11 cellular contexts compared by ENCODE assay signal in the genomic region with DNA sequence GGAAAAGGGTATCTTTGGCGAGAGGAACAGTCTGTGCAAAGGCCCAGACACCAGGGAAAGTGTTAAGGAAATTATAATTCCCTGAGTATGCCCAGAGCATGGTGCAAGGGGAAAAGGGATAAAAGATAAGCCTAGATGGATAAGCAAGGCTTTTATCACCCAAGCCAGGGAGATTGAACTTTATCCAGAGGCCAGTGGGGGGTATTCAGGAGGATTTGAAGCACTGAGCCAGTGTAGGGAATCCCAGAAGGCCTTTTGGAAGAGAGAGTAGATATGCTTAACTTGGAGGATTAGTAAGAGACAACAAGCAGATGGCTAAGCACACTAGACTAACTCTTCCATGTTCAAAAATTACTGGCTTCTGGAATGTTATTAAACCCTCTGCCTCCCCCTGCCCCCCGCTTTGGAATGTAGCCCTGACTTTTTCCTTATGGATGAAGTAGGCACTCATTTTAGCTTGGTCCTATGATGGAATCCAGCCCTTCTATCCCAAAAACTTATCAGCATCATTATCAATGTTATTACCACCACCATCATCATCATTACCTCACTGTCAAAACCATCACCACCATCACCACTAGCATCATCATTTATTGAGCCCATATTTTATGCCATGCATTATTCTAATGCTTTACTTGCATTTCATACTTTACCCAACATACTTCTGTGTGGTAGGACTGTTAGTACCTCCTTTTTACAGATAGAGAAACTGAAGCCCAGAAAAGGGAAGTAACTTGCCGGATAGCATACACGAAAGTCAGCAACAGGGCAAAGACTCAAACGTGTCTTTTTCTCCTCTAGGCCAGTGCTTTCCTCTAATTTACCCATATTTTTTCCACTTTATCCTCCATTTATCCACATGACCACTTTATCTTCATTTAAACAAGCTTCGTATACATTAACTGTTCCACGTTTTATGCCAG.
DNase-seq lines count a peak whose midpoint lies in the region; ATAC-seq lines count a peak whose summit lies in the region.
"Had no signal": no experiment of that assay in that cellular context is flagged by ENCODE, and none has a peak within 500 bp of the region (broad histone marks: within the 10 kb centered on the region; RNA-seq: fewer than 3 reads in every experiment).

No MANE protein-coding gene starts in this region.

- H3K36me3 Mint-ChIP-seq in activated naive CD4-positive, alpha-beta T cell treated with anti-CD3 and anti-CD28 coated beads, Interleukin-2, amount 50 U/mL, for 72 hours, result no peaks in the 10 kb centered on the region

- peak; percentile 82 for ATAC-seq in GM18498 (IDR thresholded peaks at IDR 0.05; ENCODE audit: unreplicated experiment)
- peak; percentile 72 for ATAC-seq in GM21367 (IDR thresholded peaks at IDR 0.05; ENCODE audit: unreplicated experiment)
- ATAC-seq in HG03097 (IDR thresholded peaks at IDR 0.05; ENCODE audit: low FRiP score, unreplicated experiment), result peak; percentile 57
- ATAC-seq in activated naive CD4-positive, alpha-beta T cell treated with anti-CD3 and anti-CD28 coated beads, Interleukin-2, amount 50 U/mL, for 72 hours, result no peak

- H3K27ac Mint-ChIP-seq in activated naive CD4-positive, alpha-beta T cell treated with anti-CD3 and anti-CD28 coated beads, Interleukin-2, amount 50 U/mL, for 72 hours, result no peak overlapping the region

- H3K9me3 Mint-ChIP-seq in activated naive CD4-positive, alpha-beta T cell treated with anti-CD3 and anti-CD28 coated beads, Interleukin-2, amount 50 U/mL, for 72 hours, result peaks cover 0 to 4% of the 10 kb centered on the region in 2 donors

- DNase-seq in OCI-M1 (lab: John Stamatoyannopoulos, UW) (peak; percentile 86), cerebellum (ENCODE audit: low spot score) (no peak), NCI-H2171 (lab: John Stamatoyannopoulos, UW) (no peak)
- no peak for DNase-seq in activated naive CD4-positive, alpha-beta T cell treated with anti-CD3 and anti-CD28 coated beads, Interleukin-2, amount 50 U/mL, for 72 hours (ENCODE audit: low spot score in 2 of 2)
- no peak for DNase-seq in activated naive CD4-positive, alpha-beta T cell (lab: John Stamatoyannopoulos, UW)
- DNase-seq: activated naive CD4-positive, alpha-beta T cell treated with Interleukin-2 at 50 U/mL for 16 hours; effector memory CD4-positive, alpha-beta T cell; immature natural killer cell had no signal

Comparison
In these comparisons a context has a peak if more than half of its experiments do, and no peak if none do; other contexts are left out.
1. ATAC-seq: peak in GM18498 (single experiment), GM21367 (single experiment) and HG03097 (single experiment); none in activated naive CD4-positive, alpha-beta T cell treated with anti-CD3 and anti-CD28 coated beads, Interleukin-2, amount 50 U/mL, for 72 hours (0 of 2).